In the genomic region with DNA sequence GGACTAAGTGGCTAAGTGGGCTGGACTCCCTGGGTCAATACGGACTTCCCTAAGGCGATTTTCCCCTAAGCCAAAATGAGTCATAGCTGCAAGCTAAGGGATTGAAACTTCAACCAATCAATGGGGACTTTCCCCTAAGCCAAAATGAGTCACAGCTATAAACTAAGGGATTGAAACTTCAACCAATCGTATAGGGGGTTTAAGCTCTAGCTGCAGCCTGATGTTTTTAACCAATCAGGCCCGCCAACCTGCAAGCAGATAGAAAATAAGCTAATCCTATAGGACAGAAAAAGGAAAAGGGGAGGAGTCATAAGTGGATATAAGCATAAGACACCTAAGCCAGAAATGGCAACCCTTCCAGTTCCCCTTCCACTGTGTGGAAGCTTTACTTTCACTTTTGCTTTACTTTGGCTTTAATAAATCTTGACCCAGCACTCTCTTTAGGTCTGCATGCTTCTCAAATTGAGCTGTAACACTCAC, we compare ENCODE assay signal across 2 cellular contexts.
TF ChIP-seq lines count a peak whose summit lies in the region.

No MANE protein-coding gene starts in this region.

TF ChIP-seq in GM23338, 12 proteins besides CTCF, POLR2A, EP300 and RAD21:
- TF ChIP-seq EZH2phosphoT487 (IDR thresholded peaks at IDR 0.05; ENCODE audit: unreplicated experiment) (no peak), POLR2AphosphoS5 (IDR thresholded peaks at IDR 0.05; ENCODE audit: low read depth) (no peak), CREB1 (CRISPR knock-in tag; IDR thresholded peaks at IDR 0.05; ENCODE audit: low read depth) (no peak)
- TF ChIP-seq, protein P1, sequence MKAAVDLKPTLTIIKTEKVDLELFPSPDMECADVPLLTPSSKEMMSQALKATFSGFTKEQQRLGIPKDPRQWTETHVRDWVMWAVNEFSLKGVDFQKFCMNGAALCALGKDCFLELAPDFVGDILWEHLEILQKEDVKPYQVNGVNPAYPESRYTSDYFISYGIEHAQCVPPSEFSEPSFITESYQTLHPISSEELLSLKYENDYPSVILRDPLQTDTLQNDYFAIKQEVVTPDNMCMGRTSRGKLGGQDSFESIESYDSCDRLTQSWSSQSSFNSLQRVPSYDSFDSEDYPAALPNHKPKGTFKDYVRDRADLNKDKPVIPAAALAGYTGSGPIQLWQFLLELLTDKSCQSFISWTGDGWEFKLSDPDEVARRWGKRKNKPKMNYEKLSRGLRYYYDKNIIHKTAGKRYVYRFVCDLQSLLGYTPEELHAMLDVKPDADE (IDR thresholded peaks at IDR 0.05) = no peak
TF ChIP-seq in GM23338: peak in this region for 0.

TF ChIP-seq in SK-N-SH, 30 proteins besides CTCF, POLR2A, EP300 and RAD21:
- TF ChIP-seq GATA2 (CRISPR knock-in tag; IDR thresholded peaks at IDR 0.05) = no peak
- TF ChIP-seq EZH2phosphoT487 (IDR thresholded peaks at IDR 0.05; ENCODE audit: borderline replicate concordance, low read depth) = no peak
- TF ChIP-seq RCOR1 (IDR thresholded peaks at IDR 0.05; ENCODE audit: low read length) = no peak
- no peak for TF ChIP-seq SMC3 (IDR thresholded peaks at IDR 0.05; ENCODE audit: low read depth, low read length)
- TF ChIP-seq MXI1 (IDR thresholded peaks at IDR 0.05; ENCODE audit: low read depth, low read length) = no peak
- TF ChIP-seq, protein P2, sequence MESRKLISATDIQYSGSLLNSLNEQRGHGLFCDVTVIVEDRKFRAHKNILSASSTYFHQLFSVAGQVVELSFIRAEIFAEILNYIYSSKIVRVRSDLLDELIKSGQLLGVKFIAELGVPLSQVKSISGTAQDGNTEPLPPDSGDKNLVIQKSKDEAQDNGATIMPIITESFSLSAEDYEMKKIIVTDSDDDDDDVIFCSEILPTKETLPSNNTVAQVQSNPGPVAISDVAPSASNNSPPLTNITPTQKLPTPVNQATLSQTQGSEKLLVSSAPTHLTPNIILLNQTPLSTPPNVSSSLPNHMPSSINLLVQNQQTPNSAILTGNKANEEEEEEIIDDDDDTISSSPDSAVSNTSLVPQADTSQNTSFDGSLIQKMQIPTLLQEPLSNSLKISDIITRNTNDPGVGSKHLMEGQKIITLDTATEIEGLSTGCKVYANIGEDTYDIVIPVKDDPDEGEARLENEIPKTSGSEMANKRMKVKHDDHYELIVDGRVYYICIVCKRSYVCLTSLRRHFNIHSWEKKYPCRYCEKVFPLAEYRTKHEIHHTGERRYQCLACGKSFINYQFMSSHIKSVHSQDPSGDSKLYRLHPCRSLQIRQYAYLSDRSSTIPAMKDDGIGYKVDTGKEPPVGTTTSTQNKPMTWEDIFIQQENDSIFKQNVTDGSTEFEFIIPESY (IDR thresholded peaks at IDR 0.05; ENCODE audit: borderline replicate concordance, low read depth) = no peak
- TF ChIP-seq TAF1 (IDR thresholded peaks at IDR 0.05; ENCODE audit: borderline replicate concordance, low read depth, low read length) = no peak
- no peak for TF ChIP-seq YY1 (IDR thresholded peaks at IDR 0.05; ENCODE audit: low read depth)
- no peak for TF ChIP-seq TCF12 (IDR thresholded peaks at IDR 0.05)
- TF ChIP-seq, protein P3, sequence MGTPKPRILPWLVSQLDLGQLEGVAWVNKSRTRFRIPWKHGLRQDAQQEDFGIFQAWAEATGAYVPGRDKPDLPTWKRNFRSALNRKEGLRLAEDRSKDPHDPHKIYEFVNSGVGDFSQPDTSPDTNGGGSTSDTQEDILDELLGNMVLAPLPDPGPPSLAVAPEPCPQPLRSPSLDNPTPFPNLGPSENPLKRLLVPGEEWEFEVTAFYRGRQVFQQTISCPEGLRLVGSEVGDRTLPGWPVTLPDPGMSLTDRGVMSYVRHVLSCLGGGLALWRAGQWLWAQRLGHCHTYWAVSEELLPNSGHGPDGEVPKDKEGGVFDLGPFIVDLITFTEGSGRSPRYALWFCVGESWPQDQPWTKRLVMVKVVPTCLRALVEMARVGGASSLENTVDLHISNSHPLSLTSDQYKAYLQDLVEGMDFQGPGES (IDR thresholded peaks at IDR 0.05; ENCODE audit: low read depth, low read length) = no peak
- TF ChIP-seq RFX5 (IDR thresholded peaks at IDR 0.05; ENCODE audit: low read length) = no peak
- TF ChIP-seq, protein P4, sequence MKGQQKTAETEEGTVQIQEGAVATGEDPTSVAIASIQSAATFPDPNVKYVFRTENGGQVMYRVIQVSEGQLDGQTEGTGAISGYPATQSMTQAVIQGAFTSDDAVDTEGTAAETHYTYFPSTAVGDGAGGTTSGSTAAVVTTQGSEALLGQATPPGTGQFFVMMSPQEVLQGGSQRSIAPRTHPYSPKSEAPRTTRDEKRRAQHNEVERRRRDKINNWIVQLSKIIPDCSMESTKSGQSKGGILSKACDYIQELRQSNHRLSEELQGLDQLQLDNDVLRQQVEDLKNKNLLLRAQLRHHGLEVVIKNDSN (IDR thresholded peaks at IDR 0.05; ENCODE audit: borderline replicate concordance, low read depth) = no peak
